ENCODE assay signal across 8 cellular contexts in the genomic region with DNA sequence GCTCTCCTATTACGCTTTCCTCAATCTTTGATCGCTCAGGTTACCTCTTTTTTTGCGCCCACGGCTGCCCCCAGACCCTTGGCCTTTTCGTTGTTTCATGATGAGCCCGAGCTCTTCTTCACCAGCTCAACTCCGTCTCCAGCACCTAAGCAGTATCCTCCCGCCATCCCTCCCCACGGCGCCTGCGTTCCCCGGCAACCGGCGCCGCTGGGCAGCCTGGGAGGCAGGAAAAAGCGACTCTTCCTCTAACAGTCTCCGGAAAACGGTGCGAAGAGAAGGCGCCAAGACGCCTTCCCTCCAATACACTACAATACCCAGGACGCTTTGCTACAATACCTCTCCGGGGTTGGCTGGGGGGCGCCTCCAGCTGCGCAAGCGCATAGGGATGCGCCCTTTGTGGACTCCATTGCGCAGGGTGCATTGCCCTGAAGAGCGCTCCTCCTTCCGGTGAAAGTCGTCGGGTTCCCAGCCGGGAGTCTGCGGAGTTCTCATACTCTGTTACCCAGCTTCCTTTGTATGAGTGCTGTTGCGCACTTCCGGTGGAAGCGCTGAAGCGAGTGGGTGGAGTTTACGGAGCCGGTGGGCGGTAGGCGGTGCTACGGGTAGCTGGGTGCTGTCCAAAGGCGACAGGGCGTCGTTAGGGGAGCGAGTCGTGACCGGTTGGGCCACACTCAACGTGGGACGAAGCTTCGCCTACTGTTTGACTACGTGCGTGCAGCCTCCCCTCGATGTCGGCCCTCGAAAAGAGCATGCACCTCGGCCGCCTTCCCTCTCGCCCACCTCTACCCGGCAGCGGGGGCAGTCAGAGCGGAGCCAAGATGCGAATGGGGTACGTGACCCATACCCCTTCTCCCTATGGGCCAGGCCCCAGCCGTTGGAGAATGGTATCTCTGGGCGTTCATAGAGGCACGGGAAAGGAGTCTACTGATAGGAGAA. TPM values are rescaled to one million over a fixed set of nuclear protein-coding genes. Genes with fewer than 3 reads are reported as not detected.
A peak's percentile ranks its signal among the peaks of the same experiment; 100 is the strongest.
DNase-seq lines count a peak whose midpoint lies in the region; ATAC-seq, FAIRE-seq and TF ChIP-seq lines count a peak whose summit lies in the region.

A gene with protein sequence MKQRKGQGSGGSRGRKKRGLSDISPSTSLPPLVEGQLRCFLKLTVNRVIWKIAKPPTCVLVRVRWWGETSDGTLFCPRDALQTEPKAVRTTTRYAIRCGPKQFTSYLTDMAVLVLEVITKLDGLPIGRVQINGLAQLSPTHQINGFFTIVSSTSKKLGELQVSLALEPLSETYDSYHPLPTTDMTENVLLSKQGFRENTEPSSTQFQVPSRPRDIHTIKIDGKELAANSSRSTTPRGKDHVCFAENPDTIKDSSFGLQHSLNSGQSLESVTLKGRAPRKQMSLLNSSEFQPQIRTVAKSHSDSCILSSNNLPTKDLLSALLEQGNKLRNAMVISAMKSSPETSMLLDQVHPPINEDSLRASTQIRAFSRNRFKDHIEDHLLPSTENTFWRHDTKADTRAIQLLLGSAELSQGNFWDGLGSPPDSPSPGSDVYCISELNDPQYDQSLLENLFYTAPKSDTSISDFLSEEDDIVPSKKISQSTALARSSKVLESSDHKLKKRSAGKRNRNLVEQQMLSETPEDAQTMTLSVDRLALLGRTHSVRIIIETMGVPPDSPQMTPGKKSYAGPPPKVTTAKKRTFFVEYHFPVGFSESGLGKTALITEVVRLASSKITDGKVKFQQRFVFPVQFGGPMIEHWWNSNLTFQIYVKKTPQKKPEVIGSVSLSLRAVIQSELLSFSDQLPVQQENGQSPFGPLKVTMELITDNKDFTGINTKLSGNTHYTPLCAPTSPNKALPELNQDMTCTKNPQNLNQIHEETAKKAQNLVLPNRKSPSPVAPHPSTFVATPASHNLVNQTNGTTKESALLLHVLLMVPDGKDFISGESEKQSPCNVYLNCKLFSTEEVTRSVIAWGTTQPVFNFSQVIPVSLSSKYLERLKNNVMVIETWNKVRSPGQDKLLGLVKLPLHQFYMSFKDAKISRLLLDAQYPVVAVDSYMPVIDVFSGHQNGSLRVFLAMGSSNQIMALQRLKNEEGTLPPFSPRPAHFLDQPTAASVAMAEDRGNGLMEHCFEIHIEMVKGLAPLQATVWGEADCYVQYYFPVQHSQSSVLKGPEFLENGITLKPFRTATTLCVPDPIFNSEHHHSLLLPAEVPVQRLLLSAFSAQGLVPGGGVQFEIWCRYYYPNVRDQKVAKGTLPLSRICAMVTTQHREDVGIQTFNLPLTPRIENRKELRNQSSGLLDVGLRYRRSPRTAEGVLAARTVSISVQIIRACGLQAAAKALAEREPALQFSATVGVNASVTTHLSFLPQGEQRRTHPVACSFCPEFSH (N-terminal part only) (minus strand): TSS at position 309 of the 936 bp plus-strand sequence. CDS start 210 bp downstream, at position 99.
A gene with protein sequence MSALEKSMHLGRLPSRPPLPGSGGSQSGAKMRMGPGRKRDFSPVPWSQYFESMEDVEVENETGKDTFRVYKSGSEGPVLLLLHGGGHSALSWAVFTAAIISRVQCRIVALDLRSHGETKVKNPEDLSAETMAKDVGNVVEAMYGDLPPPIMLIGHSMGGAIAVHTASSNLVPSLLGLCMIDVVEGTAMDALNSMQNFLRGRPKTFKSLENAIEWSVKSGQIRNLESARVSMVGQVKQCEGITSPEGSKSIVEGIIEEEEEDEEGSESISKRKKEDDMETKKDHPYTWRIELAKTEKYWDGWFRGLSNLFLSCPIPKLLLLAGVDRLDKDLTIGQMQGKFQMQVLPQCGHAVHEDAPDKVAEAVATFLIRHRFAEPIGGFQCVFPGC (plus strand): TSS at position 596 of the 936 bp plus-strand sequence. CDS start 133 bp downstream, at position 729.

- H3K27me3 ChIP-seq in OCI-LY1 (ENCODE audit: insufficient read depth, low read length) = no peaks in the 10 kb centered on the region
- no peaks in the 10 kb centered on the region for H3K27me3 ChIP-seq in endothelial cell of umbilical vein (ENCODE audit: control insufficient read depth in 2 of 2, insufficient read depth in 2 of 2, low read length in 2 of 2)

- no peaks in the 10 kb centered on the region for H3K9me2 ChIP-seq in OCI-LY1 (ENCODE audit: low read depth, low read length)

- peaks cover 35% of the 10 kb centered on the region for H3K79me2 ChIP-seq in OCI-LY1 (ENCODE audit: insufficient read depth, low read length)
- peaks cover 29% of the 10 kb centered on the region for H3K79me2 ChIP-seq in endothelial cell of umbilical vein (ENCODE audit: control insufficient read depth, insufficient read depth, low read length)

- H3K9ac ChIP-seq in OCI-LY1 (ENCODE audit: low read length) (peak within 1 kb of the TSS; percentile 92), endothelial cell of umbilical vein (replicated peaks; ENCODE audit: extremely low read depth, insufficient read depth, low read length) (peak within 1 kb of the TSS; percentile 90)

- H3K9me1 ChIP-seq in endothelial cell of umbilical vein (replicated peaks; ENCODE audit: control insufficient read depth, extremely low read depth, insufficient read depth, low read length) = no peaks in the 10 kb centered on the region

- H2AFZ ChIP-seq in OCI-LY1 (ENCODE audit: low read length) (peak within 1 kb of the TSS; percentile 41; the same call in 1 of the 2 replicates), endothelial cell of umbilical vein (ENCODE audit: low read depth, low read length) (peak within 1 kb of the TSS; percentile 80)

- intact Hi-C loops in endothelial cell of umbilical vein (cut with micrococcal nuclease) = loop anchor here (1.0 to 5.0 kb wide), 4 partner anchors 33 to 207 kb away; a partner anchor contains a TSS

- H3K36me3 ChIP-seq in OCI-LY1 (ENCODE audit: insufficient read depth, low read length) (peaks cover 41% of the 10 kb centered on the region), endothelial cell of umbilical vein (ENCODE audit: control insufficient read depth in 2 of 2, extremely low read depth in 1 of 2, insufficient read depth in 2 of 2, low read length in 2 of 2) (peaks cover 0 to 3% of the 10 kb centered on the region in 2 experiments)

- H3K27me3 Mint-ChIP-seq in mesothelial cell of epicardium (ENCODE audit: low read depth) = no peaks in the 10 kb centered on the region

- peaks cover 15% of the 10 kb centered on the region for H3K36me3 Mint-ChIP-seq in mesothelial cell of epicardium

- peak; percentile 87 for ATAC-seq in GM21526 (IDR thresholded peaks at IDR 0.05; ENCODE audit: low FRiP score, unreplicated experiment)

- H3K9me3 ChIP-seq in OCI-LY1 (ENCODE audit: low read length) (no peaks in the 10 kb centered on the region), endothelial cell of umbilical vein (replicated peaks; ENCODE audit: control insufficient read depth, insufficient read depth, low read length) (no peaks in the 10 kb centered on the region)

- peak; percentile 99 for FAIRE-seq in endothelial cell of umbilical vein (lab: Jason Lieb, UNC)

- POLR2A ChIA-PET in endothelial cell of umbilical vein (lab: Charles Lee) = interaction anchor here (0.5 to 1.4 kb wide), 2 partner anchors 188 to 408 kb away, joined by 4 to 5 read pairs; a partner anchor contains a TSS

- H3K4me3 ChIP-seq in OCI-LY1 (ENCODE audit: low read depth, low read length, poor library complexity, severe bottlenecking) = peak within 1 kb of the TSS; percentile 89
- peak within 1 kb of the TSS; percentile 67 to 93 (median 74) for H3K4me3 ChIP-seq in endothelial cell of umbilical vein (replicated peaks in 1 of 3; ENCODE audit: insufficient read depth in 1 of 3, low read depth in 1 of 3, low read length in 3 of 3)

- DNase-seq in DMS 273 treated with DMSO at 0.1 percent for 48 hours (lab: John Stamatoyannopoulos, UW) = peak; percentile 94
- peak; percentile 80 for DNase-seq in HuH-7 (ENCODE audit: low spot score)
- DNase-seq in activated CD8-positive, alpha-beta memory T cell treated with anti-CD3 and anti-CD28 coated beads, Interleukin-2, amount 50 U/mL, for 4 hours = peak; percentile 95
- peak; percentile 100 for DNase-seq in endothelial cell of umbilical vein (ENCODE audit: low read depth, low spot score)
- DNase-seq in mesothelial cell of epicardium (ENCODE audit: low spot score in 2 of 2, unreplicated experiment in 2 of 2) = peak; percentile 95 to 96
- DNase-seq in stimulated activated CD8-positive, alpha-beta memory T cell treated with anti-CD3 and anti-CD28 coated beads, Interleukin-15, amount 100 ng/mL, for 48 hours (ENCODE audit: low read depth in 2 of 2) = peak; percentile 97 to 99

- H3K4me1 ChIP-seq in OCI-LY1 (ENCODE audit: insufficient read depth, low read length, severe bottlenecking) (peaks cover 41% of the 10 kb centered on the region), endothelial cell of umbilical vein (ENCODE audit: control insufficient read depth, extremely low read depth, insufficient read depth, low read length) (peaks cover 17% of the 10 kb centered on the region)

- peaks cover 10% of the 10 kb centered on the region for H3K4me1 Mint-ChIP-seq in mesothelial cell of epicardium

- CTCF ChIA-PET in endothelial cell of umbilical vein (lab: Charles Lee) = interaction anchor here (0.6 to 2.4 kb wide), 9 partner anchors 25 to 492 kb away, joined by 3 to 11 read pairs (median 3); no protein-coding TSS in a partner anchor

- peak within 1 kb of the TSS; percentile 93 for H3K4me2 ChIP-seq in OCI-LY1 (ENCODE audit: low read length)
- H3K4me2 ChIP-seq in endothelial cell of umbilical vein (ENCODE audit: insufficient read depth, low read length) = peak within 1 kb of the TSS; percentile 97

- H4K20me1 ChIP-seq in OCI-LY1 (ENCODE audit: insufficient read depth, low read length) = no peaks in the 10 kb centered on the region
- H4K20me1 ChIP-seq in endothelial cell of umbilical vein (replicated peaks; ENCODE audit: control insufficient read depth, extremely low read depth, insufficient read depth, low read length) = no peaks in the 10 kb centered on the region

- H3K9me3 Mint-ChIP-seq in mesothelial cell of epicardium = no peaks in the 10 kb centered on the region

- BruUV-seq in endothelial cell of umbilical vein (replicated peaks; lab: Mats Ljungman, UMichigan) = TSS peak; percentile 79

- peak within 1 kb of the TSS; percentile 61 for H3K27ac ChIP-seq in OCI-LY1 (ENCODE audit: low read depth, low read length, poor library complexity, severe bottlenecking)
- peak within 1 kb of the TSS; percentile 84 for H3K27ac ChIP-seq in endothelial cell of umbilical vein (ENCODE audit: insufficient read depth, low read depth, low read length)

- H3K27ac Mint-ChIP-seq in mesothelial cell of epicardium = no peak within 1 kb of the TSS

- dilution Hi-C loops in endothelial cell of umbilical vein (cut with MboI; ENCODE audit: extremely low pct_ligation_motif_present, low sequenced_read_pairs) = no loop called here

- TF ChIP-seq CTCF in OCI-LY1 (IDR thresholded peaks at IDR 0.05; ENCODE audit: low read length) = no peak
- peak in 1 of 2 donors; percentile 5 for TF ChIP-seq CTCF in endothelial cell of umbilical vein (IDR thresholded peaks at IDR 0.05; ENCODE audit: extremely low read depth in 1 of 2, insufficient read depth in 1 of 2, low read depth in 1 of 2, low read length in 2 of 2)
- no peak for TF ChIP-seq CTCF in mesothelial cell of epicardium (IDR thresholded peaks at IDR 0.05; ENCODE audit: unreplicated experiment)

- no peak for TF ChIP-seq POLR2A in endothelial cell of umbilical vein (IDR thresholded peaks at IDR 0.05; ENCODE audit: low read depth, low read length)

- no peak within 1 kb of the TSS for H3K4me3 Mint-ChIP-seq in mesothelial cell of epicardium

- H3F3A ChIP-seq in OCI-LY1 (ENCODE audit: insufficient read depth, low read length) = no peaks in the 10 kb centered on the region

RNA-seq across cellular contexts. Expression of the first gene that starts in this region (rescaled TPM):
- 26.2 and 36.6 TPM in 2 replicates for total RNA-seq in endothelial cell of umbilical vein
- 12.9 and 13.2 TPM in 2 replicates for polyA plus RNA-seq in endothelial cell of umbilical vein
- 11.1 and 13.1 TPM in 2 replicates for polyA plus RNA-seq in endothelial cell of umbilical vein (2011; cell fraction: cytosol; rRNA removed)
- 25.4 and 36.2 TPM in 2 replicates for polyA plus RNA-seq in endothelial cell of umbilical vein (2011; cell fraction: nucleus; rRNA removed)
- polyA plus RNA-seq in endothelial cell of umbilical vein (2012) = 15.1 and 22.4 TPM in 2 replicates
- 63.7 and 69.9 TPM in 2 replicates for polyA minus RNA-seq in endothelial cell of umbilical vein
- 30.3 TPM for polyA minus RNA-seq in endothelial cell of umbilical vein (2011; cell fraction: cytosol; rRNA and poly(A)+ RNA removed)
- 51.6 and 77.2 TPM in 2 replicates for polyA minus RNA-seq in endothelial cell of umbilical vein (2011; cell fraction: nucleus; rRNA and poly(A)+ RNA removed)
- total RNA-seq in mesothelial cell of epicardium = 32.5 to 34.8 TPM (median 33.0 TPM) in 3 replicates

RNA-seq across cellular contexts. Expression of the second gene that starts in this region (rescaled TPM):
- 35.0 and 37.2 TPM in 2 replicates for total RNA-seq in endothelial cell of umbilical vein
- polyA plus RNA-seq in endothelial cell of umbilical vein = 49.9 and 56.6 TPM in 2 replicates
- polyA plus RNA-seq in endothelial cell of umbilical vein (2011; cell fraction: cytosol; rRNA removed) = 45.3 and 46.8 TPM in 2 replicates
- polyA plus RNA-seq in endothelial cell of umbilical vein (2011; cell fraction: nucleus; rRNA removed) = 43.2 and 44.5 TPM in 2 replicates
- 33.7 and 36.0 TPM in 2 replicates for polyA plus RNA-seq in endothelial cell of umbilical vein (2012)
- polyA minus RNA-seq in endothelial cell of umbilical vein = 43.4 and 44.7 TPM in 2 replicates
- polyA minus RNA-seq in endothelial cell of umbilical vein (2011; cell fraction: cytosol; rRNA and poly(A)+ RNA removed) = 44.4 TPM
- 36.1 and 65.8 TPM in 2 replicates for polyA minus RNA-seq in endothelial cell of umbilical vein (2011; cell fraction: nucleus; rRNA and poly(A)+ RNA removed)
- 50.6 to 52.8 TPM (median 51.6 TPM) in 3 replicates for total RNA-seq in mesothelial cell of epicardium

Comparison
In these comparisons a context has a peak if more than half of its experiments do, and no peak if none do; other contexts are left out.
1. Peak in every context shown above with its lines: DNase-seq, ATAC-seq, H3K4me3 ChIP-seq and H3K27ac ChIP-seq.